2 cellular contexts compared by ENCODE assay signal in genomic region chr15:40106203-40107161, GRCh38.
TF ChIP-seq lines count a peak whose summit lies in the region.

No MANE protein-coding gene starts in this region.

TF ChIP-seq in K562, 482 proteins besides CTCF, POLR2A, EP300 and RAD21 (continued from another document and continues in another):
- no peak for TF ChIP-seq ZBTB11 (CRISPR knock-in tag; IDR thresholded peaks at IDR 0.05)
- no peak for TF ChIP-seq SIN3A (IDR thresholded peaks at IDR 0.05; ENCODE audit: borderline replicate concordance in 2 of 2, control insufficient read depth in 1 of 2, low read depth in 2 of 2, low read length in 2 of 2)
- no peak for TF ChIP-seq ZNF134 (CRISPR knock-in tag; conservative IDR thresholded peaks at IDR 0.05)
- TF ChIP-seq, protein P1, sequence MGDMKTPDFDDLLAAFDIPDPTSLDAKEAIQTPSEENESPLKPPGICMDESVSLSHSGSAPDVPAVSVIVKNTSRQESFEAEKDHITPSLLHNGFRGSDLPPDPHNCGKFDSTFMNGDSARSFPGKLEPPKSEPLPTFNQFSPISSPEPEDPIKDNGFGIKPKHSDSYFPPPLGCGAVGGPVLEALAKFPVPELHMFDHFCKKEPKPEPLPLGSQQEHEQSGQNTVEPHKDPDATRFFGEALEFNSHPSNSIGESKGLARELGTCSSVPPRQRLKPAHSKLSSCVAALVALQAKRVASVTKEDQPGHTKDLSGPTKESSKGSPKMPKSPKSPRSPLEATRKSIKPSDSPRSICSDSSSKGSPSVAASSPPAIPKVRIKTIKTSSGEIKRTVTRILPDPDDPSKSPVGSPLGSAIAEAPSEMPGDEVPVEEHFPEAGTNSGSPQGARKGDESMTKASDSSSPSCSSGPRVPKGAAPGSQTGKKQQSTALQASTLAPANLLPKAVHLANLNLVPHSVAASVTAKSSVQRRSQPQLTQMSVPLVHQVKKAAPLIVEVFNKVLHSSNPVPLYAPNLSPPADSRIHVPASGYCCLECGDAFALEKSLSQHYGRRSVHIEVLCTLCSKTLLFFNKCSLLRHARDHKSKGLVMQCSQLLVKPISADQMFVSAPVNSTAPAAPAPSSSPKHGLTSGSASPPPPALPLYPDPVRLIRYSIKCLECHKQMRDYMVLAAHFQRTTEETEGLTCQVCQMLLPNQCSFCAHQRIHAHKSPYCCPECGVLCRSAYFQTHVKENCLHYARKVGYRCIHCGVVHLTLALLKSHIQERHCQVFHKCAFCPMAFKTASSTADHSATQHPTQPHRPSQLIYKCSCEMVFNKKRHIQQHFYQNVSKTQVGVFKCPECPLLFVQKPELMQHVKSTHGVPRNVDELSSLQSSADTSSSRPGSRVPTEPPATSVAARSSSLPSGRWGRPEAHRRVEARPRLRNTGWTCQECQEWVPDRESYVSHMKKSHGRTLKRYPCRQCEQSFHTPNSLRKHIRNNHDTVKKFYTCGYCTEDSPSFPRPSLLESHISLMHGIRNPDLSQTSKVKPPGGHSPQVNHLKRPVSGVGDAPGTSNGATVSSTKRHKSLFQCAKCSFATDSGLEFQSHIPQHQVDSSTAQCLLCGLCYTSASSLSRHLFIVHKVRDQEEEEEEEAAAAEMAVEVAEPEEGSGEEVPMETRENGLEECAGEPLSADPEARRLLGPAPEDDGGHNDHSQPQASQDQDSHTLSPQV (IDR thresholded peaks at IDR 0.05) = no peak
- TF ChIP-seq THRAP3 (IDR thresholded peaks at IDR 0.05; ENCODE audit: borderline replicate concordance) = no peak
- TF ChIP-seq, protein P2, sequence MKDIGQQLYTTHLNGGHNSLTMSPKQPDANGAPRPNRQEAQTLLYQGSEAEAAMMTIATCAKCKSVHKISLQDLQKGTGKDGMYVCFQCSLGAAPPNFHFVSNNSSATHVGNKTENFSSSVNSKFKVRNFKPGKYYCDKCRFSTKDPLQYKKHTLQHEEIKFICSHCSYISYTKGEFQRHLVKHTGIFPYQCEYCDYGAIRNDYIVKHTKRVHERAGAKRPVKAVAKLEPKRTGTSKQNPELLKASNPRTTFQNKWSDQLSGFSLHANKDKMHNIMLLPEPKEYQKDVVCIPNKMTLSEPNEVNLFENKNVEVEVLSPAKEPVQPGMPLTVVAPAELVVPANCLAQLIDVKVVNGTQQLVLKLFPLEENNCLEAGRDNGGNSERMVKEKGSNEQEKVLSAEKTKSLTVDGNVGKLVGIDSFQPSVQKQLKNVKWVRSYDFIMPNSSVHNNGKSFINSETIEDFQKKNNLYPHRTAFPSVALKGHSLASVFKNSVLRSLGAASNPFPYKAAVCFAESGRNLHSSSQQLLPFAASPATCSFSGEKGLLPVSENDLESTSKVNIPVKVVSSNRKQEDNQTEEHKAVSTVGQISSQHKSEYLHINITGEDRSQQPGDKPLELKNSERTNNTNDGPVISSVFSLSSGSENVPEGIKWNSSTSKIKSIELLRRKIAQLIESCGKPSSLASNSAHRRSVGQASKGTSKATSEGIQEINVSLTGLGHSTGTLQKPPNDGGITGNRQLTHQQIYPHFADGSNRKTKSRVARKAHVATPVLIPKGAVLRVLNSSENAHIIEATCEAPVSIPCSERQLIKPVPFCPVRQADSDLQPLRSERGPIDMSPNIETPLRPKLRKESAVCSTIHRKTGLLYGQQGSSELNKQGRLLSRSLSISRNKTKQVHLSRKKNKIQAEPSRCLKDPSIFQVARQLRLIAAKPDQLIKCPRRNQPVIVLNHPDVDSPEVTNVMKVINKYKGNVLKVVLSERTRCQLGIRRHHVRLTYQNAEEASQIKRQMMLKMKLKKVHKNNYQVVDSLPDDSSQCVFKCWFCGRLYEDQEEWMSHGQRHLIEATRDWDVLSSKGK (CRISPR knock-in tag; IDR thresholded peaks at IDR 0.05) = no peak
- TF ChIP-seq RBBP5 (IDR thresholded peaks at IDR 0.05; ENCODE audit: borderline replicate concordance, insufficient read depth, low read length, poor library complexity, severe bottlenecking) = no peak
- peak; percentile 88 for TF ChIP-seq PKNOX1 (IDR thresholded peaks at IDR 0.05)
- peak; percentile 52 for TF ChIP-seq L3MBTL2 (IDR thresholded peaks at IDR 0.05)
- no peak for TF ChIP-seq HNRNPL (IDR thresholded peaks at IDR 0.05; ENCODE audit: low read depth, low read length)
- TF ChIP-seq ARHGAP35 (IDR thresholded peaks at IDR 0.05; ENCODE audit: partially characterized antibody) = no peak
- TF ChIP-seq KHSRP (IDR thresholded peaks at IDR 0.05) = no peak
- no peak for TF ChIP-seq ASH1L (IDR thresholded peaks at IDR 0.05; ENCODE audit: borderline replicate concordance, low read depth, partially characterized antibody)
- TF ChIP-seq BCL6 (CRISPR knock-in tag; IDR thresholded peaks at IDR 0.05) = no peak
- TF ChIP-seq PCBP1 (IDR thresholded peaks at IDR 0.05; ENCODE audit: low read depth, low read length, poor library complexity, severe bottlenecking) = no peak

TF ChIP-seq in HepG2, 621 proteins besides CTCF, POLR2A, EP300 and RAD21 (continued from another document and continues in another):
- TF ChIP-seq ZNF547 (CRISPR knock-in tag; IDR thresholded peaks at IDR 0.05) (no peak), ZNF607 (CRISPR knock-in tag; IDR thresholded peaks at IDR 0.05; ENCODE audit: borderline replicate concordance) (no peak), ZNF614 (CRISPR knock-in tag; IDR thresholded peaks at IDR 0.05; ENCODE audit: borderline replicate concordance) (no peak), CBFB (CRISPR knock-in tag; IDR thresholded peaks at IDR 0.05) (no peak), NR0B2 (CRISPR knock-in tag; IDR thresholded peaks at IDR 0.05) (no peak), PAXIP1 (CRISPR knock-in tag; conservative IDR thresholded peaks at IDR 0.05) (peak; percentile 47; the same call in 1 of the 2 replicates), SP5 (CRISPR knock-in tag; IDR thresholded peaks at IDR 0.05; ENCODE audit: borderline replicate concordance, low read depth) (peak; percentile 90), ZFAT (CRISPR knock-in tag; conservative IDR thresholded peaks at IDR 0.05) (no peak), KLF11 (CRISPR knock-in tag; IDR thresholded peaks at IDR 0.05) (peak; percentile 11; the same call in 1 of the 2 replicates), SIX4 (CRISPR knock-in tag; IDR thresholded peaks at IDR 0.05) (no peak), REST (IDR thresholded peaks at IDR 0.05; ENCODE audit: borderline replicate concordance in 1 of 2, low read depth in 1 of 2, low read length in 2 of 2) (0 out of 4 replicates have a peak, but pooled peaks of 1 of the 2 experiments have one; percentile 44), SMARCC2 (IDR thresholded peaks at IDR 0.05) (no peak), TGIF2 (CRISPR knock-in tag; IDR thresholded peaks at IDR 0.05) (peak; percentile 33; the same call in 1 of the 2 replicates), ZNF460 (CRISPR knock-in tag; IDR thresholded peaks at IDR 0.05; ENCODE audit: borderline replicate concordance) (no peak), RFX3 (CRISPR knock-in tag; IDR thresholded peaks at IDR 0.05) (no peak), ZNF710 (CRISPR knock-in tag; IDR thresholded peaks at IDR 0.05; ENCODE audit: borderline replicate concordance) (no peak), CREM (IDR thresholded peaks at IDR 0.05) (peak; percentile 33; the same call in 1 of the 2 replicates), CREM (CRISPR knock-in tag; IDR thresholded peaks at IDR 0.05) (no peak), GTF2F1 (IDR thresholded peaks at IDR 0.05; ENCODE audit: low read length) (no peak), TFAP4 (IDR thresholded peaks at IDR 0.05; ENCODE audit: borderline replicate concordance, low read depth) (peak; percentile 20; the same call in 1 of the 2 replicates), ZBTB7B (CRISPR knock-in tag; IDR thresholded peaks at IDR 0.05) (0 out of 2 replicates have a peak, but pooled peaks have one; percentile 30)
- TF ChIP-seq, protein P3, sequence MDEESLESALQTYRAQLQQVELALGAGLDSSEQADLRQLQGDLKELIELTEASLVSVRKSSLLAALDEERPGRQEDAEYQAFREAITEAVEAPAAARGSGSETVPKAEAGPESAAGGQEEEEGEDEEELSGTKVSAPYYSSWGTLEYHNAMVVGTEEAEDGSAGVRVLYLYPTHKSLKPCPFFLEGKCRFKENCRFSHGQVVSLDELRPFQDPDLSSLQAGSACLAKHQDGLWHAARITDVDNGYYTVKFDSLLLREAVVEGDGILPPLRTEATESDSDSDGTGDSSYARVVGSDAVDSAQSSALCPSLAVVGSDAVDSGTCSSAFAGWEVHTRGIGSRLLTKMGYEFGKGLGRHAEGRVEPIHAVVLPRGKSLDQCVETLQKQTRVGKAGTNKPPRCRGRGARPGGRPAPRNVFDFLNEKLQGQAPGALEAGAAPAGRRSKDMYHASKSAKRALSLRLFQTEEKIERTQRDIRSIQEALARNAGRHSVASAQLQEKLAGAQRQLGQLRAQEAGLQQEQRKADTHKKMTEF (CRISPR knock-in tag; IDR thresholded peaks at IDR 0.05) = peak; percentile 51; the same call in 1 of the 2 replicates
- TF ChIP-seq, protein P4, sequence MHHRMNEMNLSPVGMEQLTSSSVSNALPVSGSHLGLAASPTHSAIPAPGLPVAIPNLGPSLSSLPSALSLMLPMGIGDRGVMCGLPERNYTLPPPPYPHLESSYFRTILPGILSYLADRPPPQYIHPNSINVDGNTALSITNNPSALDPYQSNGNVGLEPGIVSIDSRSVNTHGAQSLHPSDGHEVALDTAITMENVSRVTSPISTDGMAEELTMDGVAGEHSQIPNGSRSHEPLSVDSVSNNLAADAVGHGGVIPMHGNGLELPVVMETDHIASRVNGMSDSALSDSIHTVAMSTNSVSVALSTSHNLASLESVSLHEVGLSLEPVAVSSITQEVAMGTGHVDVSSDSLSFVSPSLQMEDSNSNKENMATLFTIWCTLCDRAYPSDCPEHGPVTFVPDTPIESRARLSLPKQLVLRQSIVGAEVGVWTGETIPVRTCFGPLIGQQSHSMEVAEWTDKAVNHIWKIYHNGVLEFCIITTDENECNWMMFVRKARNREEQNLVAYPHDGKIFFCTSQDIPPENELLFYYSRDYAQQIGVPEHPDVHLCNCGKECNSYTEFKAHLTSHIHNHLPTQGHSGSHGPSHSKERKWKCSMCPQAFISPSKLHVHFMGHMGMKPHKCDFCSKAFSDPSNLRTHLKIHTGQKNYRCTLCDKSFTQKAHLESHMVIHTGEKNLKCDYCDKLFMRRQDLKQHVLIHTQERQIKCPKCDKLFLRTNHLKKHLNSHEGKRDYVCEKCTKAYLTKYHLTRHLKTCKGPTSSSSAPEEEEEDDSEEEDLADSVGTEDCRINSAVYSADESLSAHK (CRISPR knock-in tag; IDR thresholded peaks at IDR 0.05; ENCODE audit: borderline replicate concordance) = no peak
